In the genomic region with DNA sequence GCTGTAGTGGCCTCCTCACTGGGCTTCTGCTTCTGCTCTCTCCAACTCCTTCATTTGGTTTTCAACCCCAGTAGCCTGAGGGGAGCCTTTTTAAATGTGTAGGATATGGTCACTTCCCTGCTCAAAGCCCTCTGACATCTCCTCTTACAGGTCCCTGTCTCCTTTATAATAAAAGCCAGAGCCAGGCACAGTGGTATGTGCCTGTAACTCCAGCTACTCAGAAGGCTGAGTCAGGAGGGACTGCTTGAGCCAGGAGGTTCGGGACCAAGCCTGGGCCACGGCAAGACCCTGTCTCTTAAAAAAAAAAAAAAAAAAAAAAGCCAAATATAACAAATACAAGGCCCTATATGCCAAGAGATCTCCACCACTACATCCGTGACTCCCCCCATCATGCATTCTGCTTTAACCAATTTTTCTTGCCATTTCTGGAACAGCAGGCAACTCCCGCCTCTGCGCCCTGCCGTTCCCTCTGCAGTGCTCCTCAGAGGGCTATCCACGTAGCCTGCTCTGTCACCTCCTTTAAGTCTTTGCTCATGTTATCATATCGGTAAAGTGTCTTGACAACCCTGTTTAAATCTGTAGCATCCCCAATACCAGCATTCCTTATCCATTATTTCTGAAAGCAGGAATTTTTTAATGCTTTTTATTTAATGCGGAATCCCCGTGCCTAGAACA, we compare ENCODE assay signal across 10 cellular contexts. TPM values are rescaled to one million over a fixed set of nuclear protein-coding genes. Genes with fewer than 3 reads are reported as not detected.
A peak's percentile ranks its signal among the peaks of the same experiment; 100 is the strongest.
DNase-seq lines count a peak whose midpoint lies in the region; ATAC-seq, FAIRE-seq and TF ChIP-seq lines count a peak whose summit lies in the region.
"Had no signal": no experiment of that assay in that cellular context is flagged by ENCODE, and none has a peak within 500 bp of the region (broad histone marks: within the 10 kb centered on the region; RNA-seq: fewer than 3 reads in every experiment).

No MANE protein-coding gene starts in this region.

- no peaks in the 10 kb centered on the region; the same call in none of the 2 replicates for H3K36me3 ChIP-seq in GM06990 (ENCODE audit: control insufficient read depth, insufficient read depth, low read length)
- peaks cover 21% of the 10 kb centered on the region for H3K36me3 ChIP-seq in skeletal muscle satellite cell (ENCODE audit: insufficient read depth, low read length)

- H3K9ac ChIP-seq in skeletal muscle satellite cell (ENCODE audit: low read depth, low read length), result peak overlapping the region; percentile 69

- H3K27me3 ChIP-seq in GM06990 (replicated peaks; ENCODE audit: control insufficient read depth, insufficient read depth, low read length), result no peaks in the 10 kb centered on the region
- H3K27me3 ChIP-seq in skeletal muscle satellite cell (ENCODE audit: control insufficient read depth, insufficient read depth, low read length), result no peaks in the 10 kb centered on the region

- FAIRE-seq in GM12891 (lab: Jason Lieb, UNC), result no peak

- peaks cover 8% of the 10 kb centered on the region for H3K4me1 ChIP-seq in skeletal muscle satellite cell (ENCODE audit: control insufficient read depth, insufficient read depth, low read length)

- no peaks in the 10 kb centered on the region for H3K9me3 ChIP-seq in skeletal muscle satellite cell (replicated peaks; ENCODE audit: low read length)

- ATAC-seq in SK-N-SH treated with all-trans-retinoic acid at 6 μM for 48 hours, result peak; percentile 26; the same call in 2 of the 3 replicates
- ATAC-seq in GM19397 (IDR thresholded peaks at IDR 0.05; ENCODE audit: unreplicated experiment), result no peak

- H3K4me2 ChIP-seq in skeletal muscle satellite cell (ENCODE audit: low read length), result peak overlapping the region; percentile 99

- no peak for TF ChIP-seq POLR2A in GM12891 (IDR thresholded peaks at IDR 0.05; ENCODE audit: low read depth, low read length)

- peak overlapping the region; percentile 72 for H3K4me3 ChIP-seq in GM06990 (replicated peaks; ENCODE audit: low read depth, low read length)
- H3K4me3 ChIP-seq in fibroblast of villous mesenchyme (ENCODE audit: low read depth, low read length), result peak overlapping the region; percentile 67
- peak overlapping the region; percentile 84 for H3K4me3 ChIP-seq in skeletal muscle satellite cell (ENCODE audit: low read length)

- DNase-seq in GM06990 (ENCODE audit: extremely low read depth, insufficient read length), result no peak
- DNase-seq in fibroblast of villous mesenchyme (ENCODE audit: low read depth), result no peak
- DNase-seq in HPDE6-E6E7 (ENCODE audit: extremely low spot score), result no peak
- DNase-seq in GM12891 (ENCODE audit: insufficient read length, low spot score), result no peak
- DNase-seq in NCI-H2029 treated with DMSO at 0.1 percent for 48 hours (lab: John Stamatoyannopoulos, UW), result no peak
- DNase-seq: stimulated activated CD4-positive, alpha-beta T cell treated with anti-CD3 and anti-CD28 coated beads, Interleukin-4, amount 100 ng/mL, for 24 hours; T-helper 9 cell had no signal

- no peak for TF ChIP-seq CTCF in GM06990 (IDR thresholded peaks at IDR 0.05; ENCODE audit: insufficient read depth, low read length, poor library complexity, severe bottlenecking)
- no peak for TF ChIP-seq CTCF in fibroblast of villous mesenchyme (IDR thresholded peaks at IDR 0.05; ENCODE audit: insufficient read depth, low read depth, low read length)

TF ChIP-seq in SK-N-SH treated with all-trans-retinoic acid at 6 μM for 48 hours, 23 proteins besides CTCF, POLR2A, EP300 and RAD21 (continues in another document):
- TF ChIP-seq ZFP30 (CRISPR knock-in tag; IDR thresholded peaks at IDR 0.05) (no peak), RARB (CRISPR knock-in tag; IDR thresholded peaks at IDR 0.05) (no peak), ZNF565 (CRISPR knock-in tag; conservative IDR thresholded peaks at IDR 0.05; ENCODE audit: low read depth) (no peak), TCF4 (CRISPR knock-in tag; IDR thresholded peaks at IDR 0.05; ENCODE audit: borderline replicate concordance) (no peak)
- TF ChIP-seq, protein P1, sequence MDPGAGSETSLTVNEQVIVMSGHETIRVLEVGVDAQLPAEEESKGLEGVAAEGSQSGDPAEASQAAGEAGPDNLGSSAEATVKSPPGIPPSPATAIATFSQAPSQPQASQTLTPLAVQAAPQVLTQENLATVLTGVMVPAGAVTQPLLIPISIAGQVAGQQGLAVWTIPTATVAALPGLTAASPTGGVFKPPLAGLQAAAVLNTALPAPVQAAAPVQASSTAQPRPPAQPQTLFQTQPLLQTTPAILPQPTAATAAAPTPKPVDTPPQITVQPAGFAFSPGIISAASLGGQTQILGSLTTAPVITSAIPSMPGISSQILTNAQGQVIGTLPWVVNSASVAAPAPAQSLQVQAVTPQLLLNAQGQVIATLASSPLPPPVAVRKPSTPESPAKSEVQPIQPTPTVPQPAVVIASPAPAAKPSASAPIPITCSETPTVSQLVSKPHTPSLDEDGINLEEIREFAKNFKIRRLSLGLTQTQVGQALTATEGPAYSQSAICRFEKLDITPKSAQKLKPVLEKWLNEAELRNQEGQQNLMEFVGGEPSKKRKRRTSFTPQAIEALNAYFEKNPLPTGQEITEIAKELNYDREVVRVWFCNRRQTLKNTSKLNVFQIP (CRISPR knock-in tag; IDR thresholded peaks at IDR 0.05; ENCODE audit: borderline replicate concordance, low read depth), result no peak

TF ChIP-seq in GM12891, 5 proteins besides CTCF, POLR2A, EP300 and RAD21:
- no peak for TF ChIP-seq PAX5 (IDR thresholded peaks at IDR 0.05; ENCODE audit: insufficient read depth, low read length, severe bottlenecking)
- TF ChIP-seq POU2F2 (IDR thresholded peaks at IDR 0.05; ENCODE audit: low read depth, low read length), result no peak
- TF ChIP-seq POLR2AphosphoS5 (IDR thresholded peaks at IDR 0.05; ENCODE audit: low read depth, low read length), result no peak
TF ChIP-seq in GM12891: peak in this region for 0.

RNA-seq across cellular contexts. Expression of a gene that starts 9.4 kb away (rescaled TPM):
- total RNA-seq in fibroblast of villous mesenchyme, result 9.5 and 10.0 TPM in 2 replicates
- 9.4 and 11.8 TPM in 2 replicates for total RNA-seq in skeletal muscle satellite cell (2012; rRNA removed)
- polyA plus RNA-seq in GM12891 (2012; ENCODE audit: low read depth, missing spikeins), result 1.2 TPM

RNA-seq across cellular contexts. Expression of a gene that starts 13.1 kb away (rescaled TPM):
- total RNA-seq in fibroblast of villous mesenchyme, result 12.9 and 18.6 TPM in 2 replicates
- 28.1 and 29.1 TPM in 2 replicates for total RNA-seq in skeletal muscle satellite cell (2012; rRNA removed)
- 67.5 TPM for polyA plus RNA-seq in GM12891 (2012; ENCODE audit: low read depth, missing spikeins)

RNA-seq across cellular contexts. Expression of a gene that starts 21.5 kb away (rescaled TPM):
- 10.4 and 12.6 TPM in 2 replicates for total RNA-seq in fibroblast of villous mesenchyme
- total RNA-seq in skeletal muscle satellite cell (2012; rRNA removed), result 4.6 and 7.0 TPM in 2 replicates
- polyA plus RNA-seq in GM12891 (2012; ENCODE audit: low read depth, missing spikeins), result 3.8 TPM

RNA-seq across cellular contexts. Expression of a gene that starts 28.9 kb away (rescaled TPM):
- total RNA-seq in fibroblast of villous mesenchyme, result 7.8 and 9.3 TPM in 2 replicates
- total RNA-seq in skeletal muscle satellite cell (2012; rRNA removed), result 8.9 and 9.4 TPM in 2 replicates
- polyA plus RNA-seq in GM12891 (2012; ENCODE audit: low read depth, missing spikeins), result 56.5 TPM

RNA-seq across cellular contexts. Expression of a gene that starts 34.4 kb away (rescaled TPM):
- total RNA-seq in fibroblast of villous mesenchyme, result 0.43 TPM in 1 of 2 replicates, not detected in the other
- not detected in 2 replicates for total RNA-seq in skeletal muscle satellite cell (2012; rRNA removed)
- polyA plus RNA-seq in GM12891 (2012; ENCODE audit: low read depth, missing spikeins), result 80.3 TPM
